ENCODE assay signal across 10 cellular contexts in genomic region chr3:149609595-149609994, GRCh38. TPM values are rescaled to one million over a fixed set of nuclear protein-coding genes. Genes with fewer than 3 reads are reported as not detected.
DNase-seq lines count a peak whose midpoint lies in the region; ATAC-seq and TF ChIP-seq lines count a peak whose summit lies in the region.
"Had no signal": no experiment of that assay in that cellular context is flagged by ENCODE, and none has a peak within 500 bp of the region (broad histone marks: within the 10 kb centered on the region; RNA-seq: fewer than 3 reads in every experiment).

No MANE protein-coding gene starts in this region.

- intact Hi-C loops in left colon (cut with DNase I, micrococcal nuclease) (no loop called here), left lung (cut with DNase I) (no loop called here)

- H2AFZ ChIP-seq in SK-N-SH (ENCODE audit: low read depth), result no peak overlapping the region

- ATAC-seq in GM18498 (IDR thresholded peaks at IDR 0.05; ENCODE audit: unreplicated experiment) (peak; percentile 89), GM21423 (IDR thresholded peaks at IDR 0.05; ENCODE audit: unreplicated experiment) (peak; percentile 92), HG03196 (IDR thresholded peaks at IDR 0.05; ENCODE audit: unreplicated experiment) (peak; percentile 85), left colon (peak; percentile 75), left lung (no peak)

- H3K4me1 ChIP-seq in left lung (peaks cover 1 to 16% of the 10 kb centered on the region in 2 donors), SK-N-SH (ENCODE audit: control insufficient read depth in 1 of 2, insufficient read depth in 2 of 2, low read depth in 1 of 2, low read length in 1 of 2) (peaks cover 2 to 36% of the 10 kb centered on the region in 2 experiments; a peak in 3 of 4 replicates)

- no peak for TF ChIP-seq RAD21 in SK-N-SH (IDR thresholded peaks at IDR 0.05; ENCODE audit: low read length)

- no peak for TF ChIP-seq CTCF in left lung (IDR thresholded peaks at IDR 0.05)
- TF ChIP-seq CTCF in SK-N-SH (IDR thresholded peaks at IDR 0.05), result no peak

- no peak overlapping the region for H3K4me2 ChIP-seq in SK-N-SH

- no peak overlapping the region for H3K9ac ChIP-seq in SK-N-SH

- peaks cover 91% of the 10 kb centered on the region for H3K79me2 ChIP-seq in SK-N-SH (ENCODE audit: insufficient read depth)

- H3K27ac ChIP-seq in left lung (peak overlapping the region in 1 of 2 donors; percentile 34), SK-N-SH (ENCODE audit: low read depth in 2 of 2, low read length in 1 of 2) (peak overlapping the region in 1 of 2 experiments; percentile 41; a peak in 2 of 4 replicates)

- no peak for TF ChIP-seq EP300 in SK-N-SH (IDR thresholded peaks at IDR 0.05; ENCODE audit: borderline replicate concordance in 1 of 2, low read depth in 1 of 2, low read length in 1 of 2)

- 56% methylated on average over 4 of the region's 4 CpGs for WGBS in SK-N-SH (ENCODE audit: low lambda C conversion rate)

- no peaks in the 10 kb centered on the region for H4K20me1 ChIP-seq in SK-N-SH (ENCODE audit: insufficient read depth)

- POLR2A ChIA-PET in SK-N-SH (lab: Yijun Ruan, JAX), result no interaction called here

- no peaks in the 10 kb centered on the region for H3K36me3 ChIP-seq in left lung
- peaks cover 0 to 12% of the 10 kb centered on the region in 2 experiments for H3K36me3 ChIP-seq in SK-N-SH (replicated peaks in 1 of 2; ENCODE audit: control insufficient read depth in 1 of 2, insufficient read depth in 2 of 2, low read length in 1 of 2)

- peaks cover 0 to 40% of the 10 kb centered on the region in 2 donors for H3K27me3 ChIP-seq in left lung
- no peaks in the 10 kb centered on the region for H3K27me3 ChIP-seq in SK-N-SH (ENCODE audit: insufficient read depth)

- peaks cover 15% of the 10 kb centered on the region for H3F3A ChIP-seq in SK-N-SH (replicated peaks; ENCODE audit: insufficient read depth)

- CTCF ChIA-PET in SK-N-SH (lab: Yijun Ruan, JAX), result interaction anchor here (0.6 to 1.1 kb wide), 2 partner anchors 22 to 541 kb away, joined by 3 to 4 read pairs; no protein-coding TSS in a partner anchor

- no peak for DNase-seq in left colon
- DNase-seq in left lung, result no peak
- DNase-seq in DMS114 treated with DMSO at 0.1 percent for 48 hours (lab: John Stamatoyannopoulos, UW; ENCODE audit: unreplicated experiment), result no peak
- DNase-seq in DMS153 (lab: John Stamatoyannopoulos, UW), result no peak
- no peak for DNase-seq in SK-N-SH
- DNase-seq: stimulated activated naive B cell treated with anti-CD40 and anti-IgM and Interleukin-4, amounts not matched to agents 10 μg/mL and 1 μg/mL and 100 μg/mL, for 72 hours had no signal

- H3K9me3 ChIP-seq in left lung (no peaks in the 10 kb centered on the region), SK-N-SH (no peaks in the 10 kb centered on the region)

- H3K9me2 ChIP-seq in SK-N-SH, result no peaks in the 10 kb centered on the region

- H3K4me3 ChIP-seq in left lung, result no peak overlapping the region
- no peak overlapping the region for H3K4me3 ChIP-seq in SK-N-SH (ENCODE audit: low read depth in 2 of 2, low read length in 1 of 2)
- H3K4me3 ChIP-seq: SK-N-MC had no signal

TF ChIP-seq in SK-N-SH, 30 proteins besides CTCF, POLR2A, EP300 and RAD21:
- TF ChIP-seq POLR2AphosphoS5 (IDR thresholded peaks at IDR 0.05; ENCODE audit: low read depth, low read length) (no peak), RXRA (IDR thresholded peaks at IDR 0.05; ENCODE audit: borderline replicate concordance, low read depth) (no peak), ELF1 (IDR thresholded peaks at IDR 0.05) (no peak), SMC3 (IDR thresholded peaks at IDR 0.05; ENCODE audit: low read depth, low read length) (no peak), RCOR1 (IDR thresholded peaks at IDR 0.05; ENCODE audit: low read length) (no peak), FOXM1 (IDR thresholded peaks at IDR 0.05; ENCODE audit: low read depth) (no peak), GABPA (IDR thresholded peaks at IDR 0.05; ENCODE audit: low read depth) (no peak), TAF1 (IDR thresholded peaks at IDR 0.05; ENCODE audit: borderline replicate concordance, low read depth, low read length) (no peak), FOXJ3 (CRISPR knock-in tag; IDR thresholded peaks at IDR 0.05) (no peak), REST (IDR thresholded peaks at IDR 0.05; ENCODE audit: low read depth, low read length) (no peak), CHD2 (IDR thresholded peaks at IDR 0.05; ENCODE audit: low read length, partially characterized antibody) (no peak), JUND (IDR thresholded peaks at IDR 0.05) (no peak), TCF12 (IDR thresholded peaks at IDR 0.05) (no peak), NRF1 (IDR thresholded peaks at IDR 0.05; ENCODE audit: low read depth, low read length) (no peak), IRF3 (IDR thresholded peaks at IDR 0.05; ENCODE audit: low read depth, low read length) (no peak)

RNA-seq across cellular contexts. Expression of gene WWTR1, which starts 48.2 kb away (rescaled TPM):
- total RNA-seq in left colon (10 to 100 TPM in 1 of 2 donors, 1 to 10 TPM in 1; 8.4 to 27.2 TPM), left lung (10 to 100 TPM; 74.2 to 76.6 TPM)
- polyA plus RNA-seq in SK-N-SH (2012; rRNA removed), result 60.6 and 64.1 TPM in 2 replicates
- polyA plus RNA-seq in SK-N-SH (2012; cell fraction: cytosol; rRNA removed), result 58.4 and 61.3 TPM in 2 replicates
- polyA plus RNA-seq in SK-N-SH (2012; cell fraction: nucleus; rRNA removed), result 62.1 and 86.3 TPM in 2 replicates
